In the genomic region with DNA sequence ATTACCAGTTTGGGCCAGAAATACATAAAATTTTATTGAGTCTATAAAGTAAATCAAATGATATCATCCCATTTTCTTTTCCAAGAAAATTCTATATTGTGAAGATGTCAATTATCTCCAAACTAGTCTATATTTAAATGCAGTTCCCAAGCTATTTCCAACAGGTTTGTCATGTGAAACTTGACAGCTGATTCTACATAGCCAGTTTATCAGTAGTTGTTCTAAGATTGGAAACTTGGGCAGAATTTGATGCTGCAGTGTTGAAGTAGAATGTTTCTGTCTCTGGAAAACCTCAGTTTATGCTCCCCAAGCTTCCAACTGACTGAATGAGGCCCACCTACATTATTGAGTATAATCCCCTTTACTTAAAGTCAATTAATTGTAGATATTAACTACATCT, we compare ENCODE assay signal across 1 cellular context.
TF ChIP-seq lines count a peak whose summit lies in the region.

No MANE protein-coding gene starts in this region.

TF ChIP-seq in HCT116, 20 proteins besides CTCF, POLR2A, EP300 and RAD21 (continued from another document):
- TF ChIP-seq REST (IDR thresholded peaks at IDR 0.05; ENCODE audit: low read depth), result no peak
- no peak for TF ChIP-seq EZH2phosphoT487 (IDR thresholded peaks at IDR 0.05; ENCODE audit: borderline replicate concordance)
- TF ChIP-seq, protein P1, sequence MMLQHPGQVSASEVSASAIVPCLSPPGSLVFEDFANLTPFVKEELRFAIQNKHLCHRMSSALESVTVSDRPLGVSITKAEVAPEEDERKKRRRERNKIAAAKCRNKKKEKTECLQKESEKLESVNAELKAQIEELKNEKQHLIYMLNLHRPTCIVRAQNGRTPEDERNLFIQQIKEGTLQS (IDR thresholded peaks at IDR 0.05), result no peak
- no peak for TF ChIP-seq POLR2AphosphoS5 (IDR thresholded peaks at IDR 0.05; ENCODE audit: low read depth, low read length)
- TF ChIP-seq SRF (IDR thresholded peaks at IDR 0.05; ENCODE audit: low read depth), result no peak
- no peak for TF ChIP-seq EGR1 (IDR thresholded peaks at IDR 0.05; ENCODE audit: low read depth)
- TF ChIP-seq ZNF274 (IDR thresholded peaks at IDR 0.05; ENCODE audit: low read depth, low read length), result no peak
- TF ChIP-seq ELF1 (IDR thresholded peaks at IDR 0.05; ENCODE audit: borderline replicate concordance, low read depth), result no peak
- TF ChIP-seq CEBPB (IDR thresholded peaks at IDR 0.05; ENCODE audit: low read depth), result no peak
- no peak for TF ChIP-seq FOSL1 (IDR thresholded peaks at IDR 0.05; ENCODE audit: low read depth)
- no peak for TF ChIP-seq CBX3 (IDR thresholded peaks at IDR 0.05; ENCODE audit: low read depth)
